ENCODE assay signal across 20 cellular contexts in genomic region chr13:60020288-60020687, GRCh38.
"Had no signal": no experiment of that assay in that cellular context is flagged by ENCODE, and none has a peak within 500 bp of the region (broad histone marks: within the 10 kb centered on the region; RNA-seq: fewer than 3 reads in every experiment).

No MANE protein-coding gene starts in this region.

- H3K9me3 ChIP-seq: ascending aorta, mucosa of descending colon, prostate gland, thoracic aorta, vagina had no signal

- H3K27ac ChIP-seq: ascending aorta, brain microvascular endothelial cell, hepatocyte, left ventricle myocardium inferior, prostate gland, thoracic aorta, vagina had no signal

- H3K27ac Mint-ChIP-seq: activated naive CD4-positive, alpha-beta T cell treated with anti-CD3 and anti-CD28 coated beads, Interleukin-2, amount 50 U/mL, for 72 hours; type B pancreatic cell had no signal

- H3K36me3 ChIP-seq: ascending aorta, brain microvascular endothelial cell, left ventricle myocardium inferior, prostate gland, thoracic aorta, vagina had no signal

- H3K27me3 ChIP-seq: ascending aorta, brain microvascular endothelial cell, hepatocyte, vagina had no signal

- H3K4me1 Mint-ChIP-seq: neural crest cell had no signal

- H3K4me3 ChIP-seq: ascending aorta, hepatocyte, left ventricle myocardium inferior, mucosa of descending colon, prostate gland, vagina had no signal

- H3K9me3 Mint-ChIP-seq: neural crest cell, type B pancreatic cell had no signal

- H3K4me2 ChIP-seq: hepatocyte had no signal

- H3K79me2 ChIP-seq: hepatocyte had no signal

- H2AFZ ChIP-seq: hepatocyte had no signal

- DNase-seq: activated CD4-positive, alpha-beta T cell treated with anti-CD3 and anti-CD28 coated beads for 48 hours; activated T-cell treated with anti-CD3 and anti-CD28 coated beads, Interleukin-2, amount 50 U/mL, for 1 hour; brain microvascular endothelial cell; caudate nucleus; dermis blood vessel endothelial cell; effector CD8-positive, alpha-beta T cell; glutamatergic neuron; left ventricle myocardium inferior; mucosa of descending colon; stimulated activated CD4-positive, alpha-beta T cell treated with anti-CD3 and anti-CD28 coated beads, Interleukin-2, amount 100 ng/mL, for 48 hours; stimulated activated CD8-positive, alpha-beta memory T cell treated with anti-CD3 and anti-CD28 coated beads, Interleukin-4, amount 100 ng/mL, for 48 hours; stimulated activated naive CD4-positive, alpha-beta T cell had no signal

- H3K4me1 ChIP-seq: ascending aorta, left ventricle myocardium inferior, prostate gland, vagina had no signal

- H3K27me3 Mint-ChIP-seq: type B pancreatic cell had no signal

- H3K4me3 Mint-ChIP-seq: neural crest cell, type B pancreatic cell had no signal
